In the genomic region with DNA sequence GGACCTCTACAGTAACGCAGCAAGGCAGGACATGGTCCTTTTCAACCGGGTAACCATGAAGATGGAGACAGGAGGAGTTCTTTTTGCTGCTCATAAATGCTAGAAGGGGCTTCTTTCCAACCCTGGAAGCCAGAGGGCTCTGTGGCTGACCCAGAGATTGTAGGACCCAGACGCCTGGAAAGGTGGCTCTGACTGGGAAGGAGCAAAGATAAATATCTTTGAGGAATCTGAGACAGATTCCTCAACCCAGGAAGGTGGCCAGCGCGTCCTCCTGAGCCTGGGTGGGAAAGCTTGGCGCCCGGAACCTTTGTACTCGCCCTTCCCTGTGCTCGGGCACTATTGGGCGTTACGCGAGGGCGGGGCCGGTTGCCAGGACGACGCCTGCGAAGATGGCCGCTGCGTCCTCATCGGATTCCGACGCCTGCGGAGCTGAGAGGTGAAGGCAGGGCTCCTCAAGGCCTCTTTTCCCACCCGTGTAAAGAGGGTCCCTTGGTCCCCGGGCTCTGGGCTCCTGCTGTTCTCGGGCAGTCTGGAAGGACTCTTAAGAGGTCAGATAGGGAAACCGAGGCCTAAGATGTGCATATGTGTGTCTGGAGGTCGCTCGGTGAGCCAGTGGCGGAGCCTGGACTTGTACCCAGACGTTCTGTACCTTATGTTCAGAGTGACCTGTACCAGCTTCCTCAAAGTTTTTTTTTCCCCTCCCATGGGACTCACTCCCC, we compare ENCODE assay signal across 8 cellular contexts. TPM values are rescaled to one million over a fixed set of nuclear protein-coding genes. Genes with fewer than 3 reads are reported as not detected.
DNase-seq lines count a peak whose midpoint lies in the region; ATAC-seq, FAIRE-seq and TF ChIP-seq lines count a peak whose summit lies in the region.

A gene (plus strand): TSS at position 365 of the 719 bp plus-strand sequence. CDS start 25 bp downstream, at position 390.

- peaks cover 4% of the 10 kb centered on the region for H3K4me1 Mint-ChIP-seq in astrocyte (ENCODE audit: low read depth, unreplicated experiment)

- H3K9ac ChIP-seq in astrocyte (ENCODE audit: low read length): peak within 1 kb of the TSS; percentile 93

- peak; percentile 88 for ATAC-seq in HG02678 (IDR thresholded peaks at IDR 0.05; ENCODE audit: unreplicated experiment)
- peak; percentile 95 for ATAC-seq in aorta (ENCODE audit: low FRiP score)

- peaks cover 19% of the 10 kb centered on the region for H3K36me3 Mint-ChIP-seq in astrocyte (ENCODE audit: low read depth, unreplicated experiment)

- 4% methylated on average over 31 of the region's 31 CpGs for WGBS in hepatocyte (ENCODE audit: low lambda C conversion rate, missing lambda C conversion rate)
- WGBS in aorta, 2 donors: 0% methylated on average over 31 of the region's 31 CpGs

- H3K27me3 ChIP-seq in astrocyte (ENCODE audit: insufficient read depth, low read length) (no peaks in the 10 kb centered on the region), hepatocyte (no peaks in the 10 kb centered on the region), aorta (ENCODE audit: control insufficient read depth in 1 of 2, insufficient read depth in 2 of 2, low read length in 1 of 2) (no peaks in the 10 kb centered on the region)

- TF ChIP-seq CTCF in astrocyte (IDR thresholded peaks at IDR 0.05; ENCODE audit: insufficient read depth, low read depth, low read length) (no peak), hepatocyte (IDR thresholded peaks at IDR 0.05; ENCODE audit: poor library complexity) (no peak)

- H3K4me3 Mint-ChIP-seq in astrocyte (ENCODE audit: unreplicated experiment): peak within 1 kb of the TSS; percentile 98

- H3K27ac ChIP-seq in astrocyte (ENCODE audit: low read depth, low read length): peak within 1 kb of the TSS; percentile 67
- H3K27ac ChIP-seq in hepatocyte: peak within 1 kb of the TSS; percentile 81
- peak within 1 kb of the TSS in 1 of 2 donors; percentile 1 for H3K27ac ChIP-seq in aorta (ENCODE audit: low read depth in 1 of 2, low read length in 2 of 2)

- DNase-seq in GM04504 (ENCODE audit: low read depth) (peak; percentile 54), NCI-H1694 treated with DMSO at 0.1 percent for 48 hours (lab: John Stamatoyannopoulos, UW) (peak; percentile 35), T-helper 9 cell (peak; percentile 73), astrocyte (ENCODE audit: low read depth) (peak; percentile 59), hepatocyte (ENCODE audit: low spot score) (peak; percentile 91), retina (peak; percentile 94), aorta (peak; percentile 93 to 96)

- H3K4me3 ChIP-seq in astrocyte (ENCODE audit: insufficient read depth, low read depth, low read length) (peak within 1 kb of the TSS; percentile 99), hepatocyte (peak within 1 kb of the TSS; percentile 93), aorta (ENCODE audit: low read length in 2 of 2) (peak within 1 kb of the TSS; percentile 49 to 69)

- no peak for FAIRE-seq in astrocyte (lab: Jason Lieb, UNC)

- no peaks in the 10 kb centered on the region for H3K9me3 Mint-ChIP-seq in astrocyte (ENCODE audit: unreplicated experiment)

- peak within 1 kb of the TSS; percentile 87 for H3K27ac Mint-ChIP-seq in astrocyte (ENCODE audit: unreplicated experiment)

- intact Hi-C loops in aorta (cut with DNase I): no loop called here

- H3K36me3 ChIP-seq in astrocyte (ENCODE audit: insufficient read depth, low read length): no peaks in the 10 kb centered on the region
- H3K36me3 ChIP-seq in hepatocyte (replicated peaks; ENCODE audit: insufficient read depth, low read depth): no peaks in the 10 kb centered on the region
- H3K36me3 ChIP-seq in aorta (ENCODE audit: control insufficient read depth in 1 of 2, insufficient read depth in 2 of 2, low read length in 1 of 2): no peaks in the 10 kb centered on the region

- no peaks in the 10 kb centered on the region for H3K27me3 Mint-ChIP-seq in astrocyte (ENCODE audit: low read depth, unreplicated experiment)

- H3K4me2 ChIP-seq in astrocyte (ENCODE audit: low read length): peak within 1 kb of the TSS; percentile 99
- H3K4me2 ChIP-seq in hepatocyte: peak within 1 kb of the TSS; percentile 92

- no peaks in the 10 kb centered on the region for H4K20me1 ChIP-seq in astrocyte (ENCODE audit: insufficient read depth, low read length)
- no peaks in the 10 kb centered on the region for H4K20me1 ChIP-seq in hepatocyte (ENCODE audit: insufficient read depth, poor library complexity, severe bottlenecking)

- H3K4me1 ChIP-seq in astrocyte (ENCODE audit: insufficient read depth, low read length) (peaks cover 7% of the 10 kb centered on the region), hepatocyte (ENCODE audit: insufficient read depth) (peaks cover 7% of the 10 kb centered on the region), aorta (ENCODE audit: control insufficient read depth in 1 of 2, insufficient read depth in 2 of 2, low read length in 2 of 2) (no peaks in the 10 kb centered on the region)

- H3K9me2 ChIP-seq in hepatocyte (replicated peaks; ENCODE audit: insufficient read depth): no peaks in the 10 kb centered on the region

- peaks cover 12% of the 10 kb centered on the region for H3K79me2 ChIP-seq in astrocyte (ENCODE audit: insufficient read depth, low read length)
- H3K79me2 ChIP-seq in hepatocyte: peaks cover 20% of the 10 kb centered on the region

- H3K9me3 ChIP-seq in astrocyte (ENCODE audit: insufficient read depth, low read depth, low read length): no peaks in the 10 kb centered on the region
- no peaks in the 10 kb centered on the region for H3K9me3 ChIP-seq in hepatocyte (ENCODE audit: low read depth)
- no peaks in the 10 kb centered on the region for H3K9me3 ChIP-seq in aorta (ENCODE audit: control insufficient read depth, low read length)

- H2AFZ ChIP-seq in astrocyte (ENCODE audit: low read depth, low read length): peak within 1 kb of the TSS; percentile 89
- peak within 1 kb of the TSS; percentile 96 for H2AFZ ChIP-seq in hepatocyte

RNA-seq across cellular contexts. Expression of the gene that starts here (rescaled TPM):
- total RNA-seq in astrocyte (18.8 and 20.3 TPM in 2 replicates), hepatocyte (25.1 and 33.4 TPM in 2 replicates), aorta (10 to 100 TPM; 27.2 to 58.1 TPM)
- polyA plus RNA-seq in hepatocyte (27.7 and 33.9 TPM in 2 replicates), aorta (10 to 100 TPM; 18.9 to 34.9 TPM)

Comparison
In these comparisons a context has a peak if more than half of its experiments do, and no peak if none do; other contexts are left out.
1. DNase-seq: peak in every context shown above with its lines; median percentile 94 in aorta; 94 in retina; 91 in hepatocyte; 73 in T-helper 9 cell; 59 in astrocyte; 54 in GM04504; 35 in NCI-H1694 treated with DMSO at 0.1 percent for 48 hours.